23 cellular contexts compared by ENCODE assay signal in genomic region chr16:9152649-9153501, GRCh38.
DNase-seq lines count a peak whose midpoint lies in the region; ATAC-seq, FAIRE-seq and TF ChIP-seq lines count a peak whose summit lies in the region.
"Had no signal": no experiment of that assay in that cellular context is flagged by ENCODE, and none has a peak within 500 bp of the region (broad histone marks: within the 10 kb centered on the region; RNA-seq: fewer than 3 reads in every experiment).

No MANE protein-coding gene starts in this region.

- whole genome bisulfite sequencing in HepG2 (ENCODE audit: low lambda C conversion rate) = 59% methylated on average over 19 of the region's 19 CpGs

- POLR2A ChIA-PET in HEK293 (lab: Yijun Ruan, JAX) = no interaction called here
- POLR2A ChIA-PET in WTC11 (lab: Charles Lee) = no interaction called here
- POLR2A ChIA-PET in HepG2 (lab: Yijun Ruan, JAX) = no interaction called here

- H3K4me2 ChIP-seq in HepG2 (ENCODE audit: low read depth, low read length) = no peak overlapping the region

- H3K27me3 Mint-ChIP-seq in Calu3 (ENCODE audit: unreplicated experiment) (peaks cover 20% of the 10 kb centered on the region), WTC11 (ENCODE audit: low read depth) (no peaks in the 10 kb centered on the region)

- intact Hi-C loops in Calu3 (cut with micrococcal nuclease; ENCODE audit: unreplicated experiment) (no loop called here), HepG2 (cut with micrococcal nuclease; ENCODE audit: unreplicated experiment) (no loop called here)

- H2AFZ ChIP-seq in HepG2 (ENCODE audit: low read length) = no peak overlapping the region

- H3K4me3 ChIP-seq in HEK293 (ENCODE audit: low read depth, low read length) (no peak overlapping the region), HepG2 (replicated peaks in 1 of 3; ENCODE audit: insufficient read depth in 1 of 3, low read depth in 2 of 3, low read length in 3 of 3) (no peak overlapping the region), H7 (ENCODE audit: insufficient read depth, low read depth, low read length) (no peak overlapping the region)

- CTCF ChIA-PET in Calu3 (lab: Charles Lee) (no interaction called here), HEK293 (lab: Yijun Ruan, JAX) (interaction anchor here (2.5 kb wide), 1 partner anchor 17 kb away, joined by 10 read pairs; no protein-coding TSS in a partner anchor), WTC11 (lab: Charles Lee) (interaction anchor here (0.7 to 1.2 kb wide), 4 partner anchors 14 to 140 kb away, joined by 3 to 4 read pairs (median 4); no protein-coding TSS in a partner anchor), HepG2 (lab: Yijun Ruan, JAX; ENCODE audit: low intra/inter-chr PET ratio, low total read pairs) (no interaction called here)

- H3K36me3 ChIP-seq in HEK293 (ENCODE audit: control insufficient read depth in 2 of 2, insufficient read depth in 1 of 2, low read length in 2 of 2) (no peaks in the 10 kb centered on the region), HepG2 (replicated peaks in 1 of 2; ENCODE audit: control insufficient read depth in 1 of 2, insufficient read depth in 2 of 2, low read length in 2 of 2) (no peaks in the 10 kb centered on the region), H7 (replicated peaks; ENCODE audit: control insufficient read depth, insufficient read depth, low read length) (no peaks in the 10 kb centered on the region)
- H3K36me3 ChIP-seq: BE2C had no signal

- H3K9me3 ChIP-seq in HEK293 (ENCODE audit: control insufficient read depth, insufficient read depth, low read depth, low read length) = no peaks in the 10 kb centered on the region
- no peaks in the 10 kb centered on the region for H3K9me3 ChIP-seq in HepG2 (ENCODE audit: low read length)
- H3K9me3 ChIP-seq: BE2C, Caco-2 had no signal

- no peaks in the 10 kb centered on the region for H3K36me3 Mint-ChIP-seq in Calu3 (ENCODE audit: insufficient read depth, unreplicated experiment)
- no peaks in the 10 kb centered on the region for H3K36me3 Mint-ChIP-seq in WTC11
- H3K36me3 Mint-ChIP-seq: CD4-positive, CD25-positive, alpha-beta regulatory T cell had no signal

- TF ChIP-seq EP300 in HepG2 (IDR thresholded peaks at IDR 0.05; ENCODE audit: low read depth in 2 of 2, low read length in 2 of 2) (no peak), HepG2 (CRISPR knock-in tag; IDR thresholded peaks at IDR 0.05; ENCODE audit: borderline replicate concordance) (no peak)

- no peak overlapping the region for H3K9ac ChIP-seq in HepG2 (ENCODE audit: insufficient read depth, low read depth, low read length)

- no peak for ATAC-seq in WTC11
- no peak for ATAC-seq in HepG2
- ATAC-seq in HG02610 (IDR thresholded peaks at IDR 0.05; ENCODE audit: unreplicated experiment) = no peak
- no peak for ATAC-seq in GM19467 (IDR thresholded peaks at IDR 0.05; ENCODE audit: unreplicated experiment)

- H3K4me1 Mint-ChIP-seq in Calu3 (ENCODE audit: low read depth, unreplicated experiment) = no peaks in the 10 kb centered on the region
- peaks cover 75% of the 10 kb centered on the region for H3K4me1 Mint-ChIP-seq in WTC11
- H3K4me1 Mint-ChIP-seq: CD4-positive, CD25-positive, alpha-beta regulatory T cell had no signal

- H3K9me3 Mint-ChIP-seq in Calu3 (ENCODE audit: low read depth, unreplicated experiment) (peaks cover 7% of the 10 kb centered on the region), WTC11 (peaks cover 13% of the 10 kb centered on the region)
- H3K9me3 Mint-ChIP-seq: HFFc6 had no signal

- peak; percentile 70 for FAIRE-seq in HepG2 (lab: Jason Lieb, UNC)
- FAIRE-seq: GM12892, GM18507, H1 had no signal

- no peak for TF ChIP-seq POLR2A in HepG2 (IDR thresholded peaks at IDR 0.05; ENCODE audit: insufficient read depth in 1 of 2, low read depth in 2 of 2, low read length in 2 of 2)

- H4K20me1 ChIP-seq in HepG2 (ENCODE audit: insufficient read depth, low read length) = no peaks in the 10 kb centered on the region

- H3K27ac ChIP-seq in HEK293 (ENCODE audit: extremely low read depth, low read depth, low read length) = no peak overlapping the region
- no peak overlapping the region for H3K27ac ChIP-seq in HepG2 (ENCODE audit: extremely low read length, insufficient read depth, low read length)

- no peaks in the 10 kb centered on the region for H3K79me2 ChIP-seq in HepG2 (ENCODE audit: insufficient read depth, low read length)

- TF ChIP-seq RAD21 in HepG2 (CRISPR knock-in tag; IDR thresholded peaks at IDR 0.05) = no peak

- H3K4me1 ChIP-seq in HEK293 (ENCODE audit: control insufficient read depth, insufficient read depth, low read length) (no peaks in the 10 kb centered on the region), HepG2 (ENCODE audit: insufficient read depth, low read length) (peaks cover 18% of the 10 kb centered on the region)
- H3K4me1 ChIP-seq: BE2C, Caco-2 had no signal

- H3K4me3 Mint-ChIP-seq in Calu3 (ENCODE audit: low read depth, unreplicated experiment) (no peak overlapping the region), WTC11 (no peak overlapping the region)
- H3K4me3 Mint-ChIP-seq: CD4-positive, CD25-positive, alpha-beta regulatory T cell; HFFc6 had no signal

- TF ChIP-seq CTCF in Calu3 (IDR thresholded peaks at IDR 0.05; ENCODE audit: unreplicated experiment) = no peak
- no peak for TF ChIP-seq CTCF in HEK293 (tag by site-specific recombination; IDR thresholded peaks at IDR 0.05)
- no peak for TF ChIP-seq CTCF in WTC11 (IDR thresholded peaks at IDR 0.05)
- TF ChIP-seq CTCF in HepG2 (CRISPR knock-in tag; IDR thresholded peaks at IDR 0.05) = no peak

- DNase-seq in Calu3 = no peak
- DNase-seq in WTC11 (ENCODE audit: low spot score) = no peak
- no peak for DNase-seq in HepG2 (ENCODE audit: low spot score)
- DNase-seq in stimulated activated CD4-positive, alpha-beta T cell treated with anti-CD3 and anti-CD28 coated beads, Interleukin-4, amount 100 ng/mL, for 4 hours = no peak
- DNase-seq in H7 = no peak
- DNase-seq: ACHN; BE2C; C1 segment of cervical spinal cord; Caco-2; CD4-positive, CD25-positive, alpha-beta regulatory T cell; DMS153; DMS79; GDM1; HCEC 1CT; HFFc6; Karpas-422; KBM-7 had no signal

- H3K27ac Mint-ChIP-seq in Calu3 (ENCODE audit: unreplicated experiment) (peak overlapping the region; percentile 19), WTC11 (peak overlapping the region; percentile 5)
- H3K27ac Mint-ChIP-seq: HFFc6 had no signal

- BruUV-seq in Calu3 (replicated peaks; lab: Mats Ljungman, UMichigan) = no TSS peak
- BruUV-seq in HepG2 (replicated peaks; lab: Mats Ljungman, UMichigan) = no TSS peak

- H3K27me3 ChIP-seq in HepG2 (ENCODE audit: control insufficient read depth in 1 of 2, insufficient read depth in 2 of 2, low read length in 2 of 2) (peaks cover 5 to 35% of the 10 kb centered on the region in 2 experiments), H7 (ENCODE audit: control insufficient read depth, insufficient read depth, low read length) (no peaks in the 10 kb centered on the region)
- H3K27me3 ChIP-seq: BE2C had no signal

- in situ Hi-C loops in HepG2 (cut with HindIII; ENCODE audit: extremely low pct_ligation_motif_present, low pct_unique_long_range_greater_than_20kb) = no loop called here

TF ChIP-seq in HEK293, 187 proteins besides CTCF, POLR2A, EP300 and RAD21:
- TF ChIP-seq ZFP41 (tag by site-specific recombination; IDR thresholded peaks at IDR 0.05; ENCODE audit: borderline replicate concordance) = no peak
- TF ChIP-seq ZNF157 (tag by site-specific recombination; IDR thresholded peaks at IDR 0.05) = 0 out of 2 replicates have a peak, but pooled peaks have one; percentile 11
- TF ChIP-seq, protein P1, sequence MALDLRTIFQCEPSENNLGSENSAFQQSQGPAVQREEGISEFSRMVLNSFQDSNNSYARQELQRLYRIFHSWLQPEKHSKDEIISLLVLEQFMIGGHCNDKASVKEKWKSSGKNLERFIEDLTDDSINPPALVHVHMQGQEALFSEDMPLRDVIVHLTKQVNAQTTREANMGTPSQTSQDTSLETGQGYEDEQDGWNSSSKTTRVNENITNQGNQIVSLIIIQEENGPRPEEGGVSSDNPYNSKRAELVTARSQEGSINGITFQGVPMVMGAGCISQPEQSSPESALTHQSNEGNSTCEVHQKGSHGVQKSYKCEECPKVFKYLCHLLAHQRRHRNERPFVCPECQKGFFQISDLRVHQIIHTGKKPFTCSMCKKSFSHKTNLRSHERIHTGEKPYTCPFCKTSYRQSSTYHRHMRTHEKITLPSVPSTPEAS (tag by site-specific recombination; IDR thresholded peaks at IDR 0.05) = peak; percentile 92

TF ChIP-seq in WTC11, 78 proteins besides CTCF, POLR2A, EP300 and RAD21 (continues in another document):
- TF ChIP-seq HMGXB4 (CRISPR knock-in tag; IDR thresholded peaks at IDR 0.05) = no peak
- TF ChIP-seq RORB (CRISPR knock-in tag; IDR thresholded peaks at IDR 0.05) = no peak

TF ChIP-seq in HepG2, 621 proteins besides CTCF, POLR2A, EP300 and RAD21 (continues in another document):
- TF ChIP-seq ZNF224 (CRISPR knock-in tag; IDR thresholded peaks at IDR 0.05) (no peak), ZNF34 (CRISPR knock-in tag; IDR thresholded peaks at IDR 0.05; ENCODE audit: borderline replicate concordance) (no peak), SP140L (CRISPR knock-in tag; IDR thresholded peaks at IDR 0.05; ENCODE audit: borderline replicate concordance) (no peak), ZNF274 (CRISPR knock-in tag; IDR thresholded peaks at IDR 0.05) (no peak), FOXJ3 (CRISPR knock-in tag; IDR thresholded peaks at IDR 0.05; ENCODE audit: borderline replicate concordance) (no peak), SP1 (IDR thresholded peaks at IDR 0.05) (peak; percentile 41; the same call in 1 of the 2 replicates), SP1 (CRISPR knock-in tag; IDR thresholded peaks at IDR 0.05) (no peak)
- TF ChIP-seq, protein P2, sequence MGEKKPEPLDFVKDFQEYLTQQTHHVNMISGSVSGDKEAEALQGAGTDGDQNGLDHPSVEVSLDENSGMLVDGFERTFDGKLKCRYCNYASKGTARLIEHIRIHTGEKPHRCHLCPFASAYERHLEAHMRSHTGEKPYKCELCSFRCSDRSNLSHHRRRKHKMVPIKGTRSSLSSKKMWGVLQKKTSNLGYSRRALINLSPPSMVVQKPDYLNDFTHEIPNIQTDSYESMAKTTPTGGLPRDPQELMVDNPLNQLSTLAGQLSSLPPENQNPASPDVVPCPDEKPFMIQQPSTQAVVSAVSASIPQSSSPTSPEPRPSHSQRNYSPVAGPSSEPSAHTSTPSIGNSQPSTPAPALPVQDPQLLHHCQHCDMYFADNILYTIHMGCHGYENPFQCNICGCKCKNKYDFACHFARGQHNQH (CRISPR knock-in tag; IDR thresholded peaks at IDR 0.05) = no peak
- TF ChIP-seq, protein P3, sequence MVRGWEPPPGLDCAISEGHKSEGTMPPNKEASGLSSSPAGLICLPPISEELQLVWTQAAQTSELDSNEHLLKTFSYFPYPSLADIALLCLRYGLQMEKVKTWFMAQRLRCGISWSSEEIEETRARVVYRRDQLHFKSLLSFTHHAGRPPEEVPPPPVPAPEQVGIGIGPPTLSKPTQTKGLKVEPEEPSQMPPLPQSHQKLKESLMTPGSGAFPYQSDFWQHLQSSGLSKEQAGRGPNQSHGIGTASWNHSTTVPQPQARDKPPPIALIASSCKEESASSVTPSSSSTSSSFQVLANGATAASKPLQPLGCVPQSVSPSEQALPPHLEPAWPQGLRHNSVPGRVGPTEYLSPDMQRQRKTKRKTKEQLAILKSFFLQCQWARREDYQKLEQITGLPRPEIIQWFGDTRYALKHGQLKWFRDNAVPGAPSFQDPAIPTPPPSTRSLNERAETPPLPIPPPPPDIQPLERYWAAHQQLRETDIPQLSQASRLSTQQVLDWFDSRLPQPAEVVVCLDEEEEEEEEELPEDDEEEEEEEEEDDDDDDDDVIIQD (CRISPR knock-in tag; IDR thresholded peaks at IDR 0.05; ENCODE audit: low read depth) = no peak

Comparison
In these comparisons a context has a peak if more than half of its experiments do, and no peak if none do; other contexts are left out.
1. CTCF ChIA-PET loops: an anchor here in HEK293 (2.5 kb wide) and WTC11 (0.7 to 1.2 kb wide); none called in Calu3 and HepG2.